In the genomic region with DNA sequence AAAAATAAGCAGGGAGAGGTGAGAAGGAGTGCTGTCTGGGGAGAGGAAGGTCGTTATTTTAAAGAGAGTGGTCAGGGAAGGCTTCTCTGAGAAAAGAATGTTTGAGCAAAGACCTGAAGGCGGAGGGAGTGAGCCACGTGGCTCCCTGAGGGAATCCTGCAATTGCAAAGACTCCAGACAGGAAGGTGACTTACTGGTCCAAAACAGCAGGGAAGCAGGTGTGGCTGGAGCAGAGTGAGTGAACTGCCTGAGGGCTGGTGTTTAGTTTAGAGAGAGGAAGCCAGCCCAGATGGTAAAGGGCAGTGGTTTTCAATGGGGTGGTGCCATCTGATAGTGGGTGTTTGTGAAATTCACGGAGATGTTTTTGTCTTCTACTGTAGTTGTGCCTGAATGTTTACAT, we compare ENCODE assay signal across 10 cellular contexts. TPM values are rescaled to one million over a fixed set of nuclear protein-coding genes. Genes with fewer than 3 reads are reported as not detected.
DNase-seq lines count a peak whose midpoint lies in the region; TF ChIP-seq lines count a peak whose summit lies in the region.
"Had no signal": no experiment of that assay in that cellular context is flagged by ENCODE, and none has a peak within 500 bp of the region (broad histone marks: within the 10 kb centered on the region; RNA-seq: fewer than 3 reads in every experiment).

No MANE protein-coding gene starts in this region.

- H2AFZ ChIP-seq in SK-N-SH (ENCODE audit: low read depth), result no peak overlapping the region

- H3F3A ChIP-seq in SK-N-SH (replicated peaks; ENCODE audit: insufficient read depth), result no peaks in the 10 kb centered on the region

- H3K36me3 ChIP-seq in Caco-2 (ENCODE audit: control insufficient read depth, insufficient read depth, low read length) (no peaks in the 10 kb centered on the region), SJCRH30 (no peaks in the 10 kb centered on the region), kidney epithelial cell (ENCODE audit: control insufficient read depth, insufficient read depth, low read length) (no peaks in the 10 kb centered on the region), SK-N-SH (replicated peaks in 1 of 2; ENCODE audit: control insufficient read depth in 1 of 2, insufficient read depth in 2 of 2, low read length in 1 of 2) (no peaks in the 10 kb centered on the region)

- TF ChIP-seq RAD21 in Ishikawa (IDR thresholded peaks at IDR 0.05; ENCODE audit: low read depth) (0 out of 2 replicates have a peak, but pooled peaks have one; percentile 22), SK-N-SH (IDR thresholded peaks at IDR 0.05; ENCODE audit: low read length) (no peak)

- H3K9ac ChIP-seq in SK-N-SH, result no peak overlapping the region

- no peaks in the 10 kb centered on the region for H3K9me2 ChIP-seq in SK-N-SH

- peaks cover 12% of the 10 kb centered on the region for H3K4me1 Mint-ChIP-seq in Caco-2 (ENCODE audit: low read depth, unreplicated experiment)

- H3K4me3 Mint-ChIP-seq in Caco-2 (ENCODE audit: unreplicated experiment), result no peak overlapping the region
- H3K4me3 Mint-ChIP-seq: stimulated activated naive CD8-positive, alpha-beta T cell treated with anti-CD3 and anti-CD28 coated beads, Interleukin-15, Interleukin-2, amounts not matched to agents 100 ng/mL and 50 ng/mL, for 24 hours had no signal

- peaks cover 8% of the 10 kb centered on the region for H3K9me3 Mint-ChIP-seq in Caco-2 (ENCODE audit: unreplicated experiment)

- intact Hi-C loops in Caco-2 (cut with micrococcal nuclease; ENCODE audit: unreplicated experiment), result loop anchor here (5.0 kb wide), 1 partner anchor 38 kb away; no protein-coding TSS in a partner anchor

- no TSS peak for BruUV-seq in Caco-2 (replicated peaks; lab: Mats Ljungman, UMichigan)

- H3K36me3 Mint-ChIP-seq in Caco-2 (ENCODE audit: insufficient read depth, unreplicated experiment), result no peaks in the 10 kb centered on the region

- TF ChIP-seq EP300 in Ishikawa (IDR thresholded peaks at IDR 0.05; ENCODE audit: borderline replicate concordance) (no peak), SK-N-SH (IDR thresholded peaks at IDR 0.05; ENCODE audit: borderline replicate concordance in 1 of 2, low read depth in 1 of 2, low read length in 1 of 2) (no peak)

- H3K27me3 ChIP-seq in Caco-2 (replicated peaks; ENCODE audit: control insufficient read depth, insufficient read depth, low read length), result no peaks in the 10 kb centered on the region
- no peaks in the 10 kb centered on the region for H3K27me3 ChIP-seq in SJCRH30
- no peaks in the 10 kb centered on the region for H3K27me3 ChIP-seq in kidney epithelial cell (ENCODE audit: control insufficient read depth, insufficient read depth, low read length)
- no peaks in the 10 kb centered on the region for H3K27me3 ChIP-seq in SK-N-SH (ENCODE audit: insufficient read depth)

- peak; percentile 28 to 53 for DNase-seq in Caco-2
- peak; percentile 38 to 67 for DNase-seq in SJCRH30
- peak; percentile 21 for DNase-seq in kidney epithelial cell (ENCODE audit: low read depth)
- no peak for DNase-seq in stimulated activated CD4-positive, alpha-beta T cell treated with anti-CD3 and anti-CD28 coated beads, Interleukin-2, amount 100 ng/mL, for 48 hours
- no peak for DNase-seq in SK-N-SH
- DNase-seq in anterior cingulate cortex (lab: John Stamatoyannopoulos, UW), result no peak
- no peak for DNase-seq in C1 segment of cervical spinal cord (lab: John Stamatoyannopoulos, UW)
- DNase-seq: activated gamma-delta T cell treated with Interleukin-2 at 50 U/mL for 16 hours had no signal

- no peaks in the 10 kb centered on the region for H4K20me1 ChIP-seq in SK-N-SH (ENCODE audit: insufficient read depth)

- H3K9me3 ChIP-seq in Caco-2 (0 out of 2 replicates have a peak, but pooled peaks cover 3% of the 10 kb centered on the region), SJCRH30 (replicated peaks) (no peaks in the 10 kb centered on the region), SK-N-SH (no peaks in the 10 kb centered on the region)

- H3K27me3 Mint-ChIP-seq in Caco-2 (ENCODE audit: insufficient read depth, unreplicated experiment), result peaks cover 2% of the 10 kb centered on the region
- H3K27me3 Mint-ChIP-seq: stimulated activated naive CD8-positive, alpha-beta T cell treated with anti-CD3 and anti-CD28 coated beads, Interleukin-15, Interleukin-2, amounts not matched to agents 100 ng/mL and 50 ng/mL, for 24 hours had no signal

- peak overlapping the region; percentile 7 for H3K27ac Mint-ChIP-seq in Caco-2 (ENCODE audit: unreplicated experiment)

- CTCF ChIA-PET in Caco-2 (lab: Charles Lee), result no interaction called here
- CTCF ChIA-PET in SK-N-SH (lab: Yijun Ruan, JAX), result no interaction called here

- POLR2A ChIA-PET in Caco-2 (lab: Charles Lee) (no interaction called here), SK-N-SH (lab: Yijun Ruan, JAX) (no interaction called here)

- H3K4me3 ChIP-seq in Caco-2 (ENCODE audit: low read depth, low read length), result no peak overlapping the region
- H3K4me3 ChIP-seq in SJCRH30, result no peak overlapping the region; the same call in 1 of the 2 replicates
- no peak overlapping the region for H3K4me3 ChIP-seq in kidney epithelial cell (ENCODE audit: low read depth, low read length)
- H3K4me3 ChIP-seq in SK-N-SH (ENCODE audit: low read depth in 2 of 2, low read length in 1 of 2), result no peak overlapping the region

- WGBS in SK-N-SH (ENCODE audit: low lambda C conversion rate), result 35% methylated on average over 4 of the region's 4 CpGs

- no peak overlapping the region for H3K4me2 ChIP-seq in SK-N-SH

- H3K27ac ChIP-seq in SJCRH30 (no peak overlapping the region), SK-N-SH (ENCODE audit: low read depth in 2 of 2, low read length in 1 of 2) (no peak overlapping the region)

- H3K4me1 ChIP-seq in Caco-2, result no peaks in the 10 kb centered on the region
- H3K4me1 ChIP-seq in SJCRH30, result peaks cover 10% of the 10 kb centered on the region
- peaks cover 0 to 3% of the 10 kb centered on the region in 2 experiments; a peak in 1 of 4 replicates for H3K4me1 ChIP-seq in SK-N-SH (ENCODE audit: control insufficient read depth in 1 of 2, insufficient read depth in 2 of 2, low read depth in 1 of 2, low read length in 1 of 2)

- TF ChIP-seq CTCF in Caco-2 (IDR thresholded peaks at IDR 0.05; ENCODE audit: insufficient read depth in 1 of 2, low read depth in 1 of 2, low read length in 1 of 2, severe bottlenecking in 1 of 2, unreplicated experiment in 1 of 2), result no peak
- TF ChIP-seq CTCF in kidney epithelial cell (IDR thresholded peaks at IDR 0.05; ENCODE audit: insufficient read depth, low read length, poor library complexity, severe bottlenecking), result no peak
- no peak for TF ChIP-seq CTCF in SK-N-SH (IDR thresholded peaks at IDR 0.05)

- no peaks in the 10 kb centered on the region for H3K79me2 ChIP-seq in SK-N-SH (ENCODE audit: insufficient read depth)

TF ChIP-seq in Ishikawa, 13 proteins besides CTCF, POLR2A, EP300 and RAD21:
- no peak for TF ChIP-seq NFIC (IDR thresholded peaks at IDR 0.05)
- TF ChIP-seq TCF12 (IDR thresholded peaks at IDR 0.05; ENCODE audit: low read depth), result no peak
- TF ChIP-seq EGR1 (IDR thresholded peaks at IDR 0.05), result no peak
- TF ChIP-seq, protein P1, sequence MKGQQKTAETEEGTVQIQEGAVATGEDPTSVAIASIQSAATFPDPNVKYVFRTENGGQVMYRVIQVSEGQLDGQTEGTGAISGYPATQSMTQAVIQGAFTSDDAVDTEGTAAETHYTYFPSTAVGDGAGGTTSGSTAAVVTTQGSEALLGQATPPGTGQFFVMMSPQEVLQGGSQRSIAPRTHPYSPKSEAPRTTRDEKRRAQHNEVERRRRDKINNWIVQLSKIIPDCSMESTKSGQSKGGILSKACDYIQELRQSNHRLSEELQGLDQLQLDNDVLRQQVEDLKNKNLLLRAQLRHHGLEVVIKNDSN (IDR thresholded peaks at IDR 0.05), result peak; percentile 80
- 0 out of 2 replicates have a peak, but pooled peaks have one; percentile 6 for TF ChIP-seq TEAD4 (IDR thresholded peaks at IDR 0.05)
- TF ChIP-seq, protein P2, sequence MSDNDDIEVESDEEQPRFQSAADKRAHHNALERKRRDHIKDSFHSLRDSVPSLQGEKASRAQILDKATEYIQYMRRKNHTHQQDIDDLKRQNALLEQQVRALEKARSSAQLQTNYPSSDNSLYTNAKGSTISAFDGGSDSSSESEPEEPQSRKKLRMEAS (IDR thresholded peaks at IDR 0.05), result peak; percentile 85
- TF ChIP-seq FOXM1 (IDR thresholded peaks at IDR 0.05; ENCODE audit: borderline replicate concordance, low read depth), result no peak

TF ChIP-seq in SK-N-SH, 30 proteins besides CTCF, POLR2A, EP300 and RAD21 (continues in another document):
- TF ChIP-seq TCF12 (IDR thresholded peaks at IDR 0.05) (no peak), FOXM1 (IDR thresholded peaks at IDR 0.05; ENCODE audit: low read depth) (no peak), GABPA (IDR thresholded peaks at IDR 0.05; ENCODE audit: low read depth) (no peak), EZH2phosphoT487 (IDR thresholded peaks at IDR 0.05; ENCODE audit: borderline replicate concordance, low read depth) (no peak), JUND (IDR thresholded peaks at IDR 0.05) (no peak), CHD2 (IDR thresholded peaks at IDR 0.05; ENCODE audit: low read length, partially characterized antibody) (no peak), TAF1 (IDR thresholded peaks at IDR 0.05; ENCODE audit: borderline replicate concordance, low read depth, low read length) (no peak)
- TF ChIP-seq, protein P1 (IDR thresholded peaks at IDR 0.05; ENCODE audit: borderline replicate concordance, low read depth), result no peak

RNA-seq across cellular contexts. Expression of gene LTA4H, which starts 58.8 kb away (rescaled TPM):
- total RNA-seq in Caco-2 (2022), result 56.7 and 61.9 TPM in 2 replicates
- total RNA-seq in SJCRH30 (2014; rRNA removed; shearing (Covaris generic)), result 78.9 and 85.6 TPM in 2 replicates
- 73.1 and 78.9 TPM in 2 replicates for total RNA-seq in kidney epithelial cell
- 55.9 and 71.5 TPM in 2 replicates for polyA plus RNA-seq in SK-N-SH (2012; rRNA removed)
- polyA plus RNA-seq in SK-N-SH (2012; cell fraction: cytosol; rRNA removed), result 77.7 and 84.1 TPM in 2 replicates
- 48.2 and 103 TPM in 2 replicates for polyA plus RNA-seq in SK-N-SH (2012; cell fraction: nucleus; rRNA removed)

Comparison
In these comparisons a context has a peak if more than half of its experiments do, and no peak if none do; other contexts are left out.
1. DNase-seq: peak in Caco-2 (2 of 2), SJCRH30 (2 of 2) and kidney epithelial cell (single experiment); none in stimulated activated CD4-positive, alpha-beta T cell treated with anti-CD3 and anti-CD28 coated beads, Interleukin-2, amount 100 ng/mL, for 48 hours (0 of 2), SK-N-SH (single experiment), anterior cingulate cortex (0 of 58) and C1 segment of cervical spinal cord (0 of 14).